In genomic region chr1:208243522-208243850, GRCh38 we compare ENCODE assay signal across 8 cellular contexts. TPM values are rescaled to one million over a fixed set of nuclear protein-coding genes. Genes with fewer than 3 reads are reported as not detected.
DNase-seq lines count a peak whose midpoint lies in the region; ATAC-seq and TF ChIP-seq lines count a peak whose summit lies in the region.

No MANE protein-coding gene starts in this region.

- H3K4me3 ChIP-seq in fibroblast of mammary gland (ENCODE audit: control insufficient read depth, low read depth, low read length), result peak overlapping the region; percentile 68

- ATAC-seq in omental fat pad (ENCODE audit: low FRiP score), result peak; percentile 2
- no peak for ATAC-seq in HG03095 (IDR thresholded peaks at IDR 0.05; ENCODE audit: unreplicated experiment)

- H3K27ac ChIP-seq in VCaP, result peak overlapping the region; percentile 92

- DNase-seq in activated CD4-positive, alpha-beta T cell treated with anti-CD3 and anti-CD28 coated beads for 48 hours, result peak; percentile 16
- DNase-seq in activated CD4-positive, alpha-beta T cell treated with anti-CD3 and anti-CD28 coated beads for 4 hours, result no peak
- DNase-seq in fibroblast of mammary gland (ENCODE audit: low read depth) (no peak), omental fat pad (ENCODE audit: low spot score) (no peak), amniotic stem cell (lab: John Stamatoyannopoulos, UW) (no peak), NCI-H187 (lab: John Stamatoyannopoulos, UW) (no peak)

- TF ChIP-seq CTCF in VCaP (conservative IDR thresholded peaks at IDR 0.05) (no peak), fibroblast of mammary gland (conservative IDR thresholded peaks at IDR 0.05; ENCODE audit: control insufficient read depth, insufficient read depth, low read depth, low read length) (no peak), omental fat pad (IDR thresholded peaks at IDR 0.05) (no peak)

RNA-seq across cellular contexts. Expression of gene PLXNA2, which starts 0.7 kb away (rescaled TPM):
- total RNA-seq in omental fat pad, result 10 to 100 TPM; 21.7 to 67.9 (median 36.8) TPM
